17 cellular contexts compared by ENCODE assay signal in genomic region chr1:60196026-60196425, GRCh38.
DNase-seq lines count a peak whose midpoint lies in the region; ATAC-seq lines count a peak whose summit lies in the region.
"Had no signal": no experiment of that assay in that cellular context is flagged by ENCODE, and none has a peak within 500 bp of the region (broad histone marks: within the 10 kb centered on the region; RNA-seq: fewer than 3 reads in every experiment).

No MANE protein-coding gene starts in this region.

- no peaks in the 10 kb centered on the region for H3K9me3 ChIP-seq in endocrine pancreas (ENCODE audit: control insufficient read depth, low read length)
- H3K9me3 ChIP-seq: A549, Caco-2 had no signal

- H3K27me3 ChIP-seq in endocrine pancreas (ENCODE audit: control insufficient read depth, insufficient read depth, low read length): no peaks in the 10 kb centered on the region
- H3K27me3 ChIP-seq: BLaER1 treated with 17β-estradiol and CSF1 and Interleukin-3, amounts not matched to agents 10 nM and 100 nM had no signal

- no peak for ATAC-seq in HG03342 (IDR thresholded peaks at IDR 0.05; ENCODE audit: unreplicated experiment)
- ATAC-seq: A549; CD8-positive, alpha-beta T cell had no signal

- peaks cover 10% of the 10 kb centered on the region for H3K4me1 ChIP-seq in endocrine pancreas (ENCODE audit: control insufficient read depth, insufficient read depth, low read length)
- H3K4me1 ChIP-seq: A549, Caco-2 had no signal

- no peak overlapping the region for H3K4me3 ChIP-seq in Jurkat, Clone E6-1 (ENCODE audit: low read length)
- H3K4me3 ChIP-seq in endocrine pancreas (ENCODE audit: control insufficient read depth, insufficient read depth, low read length): peak overlapping the region; percentile 66
- H3K4me3 ChIP-seq: A549; BLaER1 treated with 17β-estradiol and CSF1 and Interleukin-3, amounts not matched to agents 10 nM and 100 nM had no signal

- H3K9ac ChIP-seq in endocrine pancreas (ENCODE audit: control insufficient read depth, insufficient read depth, low read length): no peak overlapping the region
- H3K9ac ChIP-seq: BLaER1 treated with 17β-estradiol and CSF1 and Interleukin-3, amounts not matched to agents 10 nM and 100 nM had no signal

- H3K36me3 ChIP-seq in endocrine pancreas (ENCODE audit: control insufficient read depth, insufficient read depth, low read length): no peaks in the 10 kb centered on the region

- peak; percentile 1 for DNase-seq in activated T-cell treated with anti-CD3 and anti-CD28 coated beads for 48 hours (ENCODE audit: low read depth)
- no peak for DNase-seq in activated T-cell treated with anti-CD3 and anti-CD28 coated beads, Interleukin-2, amount 50 U/mL, for 1 hour
- peak; percentile 1 for DNase-seq in stimulated activated CD4-positive, alpha-beta T cell treated with anti-CD3 and anti-CD28 coated beads, Interleukin-15, amount 100 ng/mL, for 24 hours
- DNase-seq in stimulated activated CD4-positive, alpha-beta T cell treated with anti-CD3 and anti-CD28 coated beads, Interleukin-2, amount 100 ng/mL, for 24 hours: no peak
- peak; percentile 52 for DNase-seq in Jurkat, Clone E6-1 (ENCODE audit: low read depth, low spot score)
- no peak for DNase-seq in NCI-H1436 treated with DMSO at 0.1 percent for 48 hours (lab: John Stamatoyannopoulos, UW)
- DNase-seq: AML-193; Caco-2; Calu3; CD4-positive, alpha-beta T cell; CD8-positive, alpha-beta T cell; DMS79 treated with DMSO at 0.1 percent for 48 hours; GF-D8 had no signal

Comparison
In these comparisons a context has a peak if more than half of its experiments do, and no peak if none do; other contexts are left out.
1. DNase-seq: peak in activated T-cell treated with anti-CD3 and anti-CD28 coated beads for 48 hours (single experiment), stimulated activated CD4-positive, alpha-beta T cell treated with anti-CD3 and anti-CD28 coated beads, Interleukin-15, amount 100 ng/mL, for 24 hours (single experiment) and Jurkat, Clone E6-1 (single experiment); none in activated T-cell treated with anti-CD3 and anti-CD28 coated beads, Interleukin-2, amount 50 U/mL, for 1 hour (single experiment), stimulated activated CD4-positive, alpha-beta T cell treated with anti-CD3 and anti-CD28 coated beads, Interleukin-2, amount 100 ng/mL, for 24 hours (0 of 2) and NCI-H1436 treated with DMSO at 0.1 percent for 48 hours (single experiment).